Comparison of ENCODE assay signal across 39 cellular contexts in the genomic region with DNA sequence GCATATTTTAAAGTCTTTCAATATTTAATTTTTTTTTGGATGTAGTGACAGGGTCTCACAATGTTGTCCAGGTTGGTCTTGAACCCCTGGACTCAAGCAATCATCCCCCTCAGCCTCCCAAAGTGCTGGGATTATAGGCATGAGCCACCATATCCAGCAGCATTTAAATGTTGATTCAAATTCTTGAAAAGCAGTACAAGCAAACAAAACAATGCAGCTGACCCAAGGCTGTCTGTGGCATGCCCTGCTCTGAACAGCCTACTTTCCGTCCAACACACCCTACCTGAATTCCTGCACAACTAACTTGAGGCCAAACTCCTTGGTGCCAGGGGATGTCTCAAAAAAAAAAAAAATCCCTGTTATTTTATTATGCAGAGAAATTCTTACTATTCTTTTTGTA. TPM values are rescaled to one million over a fixed set of nuclear protein-coding genes. Genes with fewer than 3 reads are reported as not detected.
"Had no signal": no experiment of that assay in that cellular context is flagged by ENCODE, and none has a peak within 500 bp of the region (broad histone marks: within the 10 kb centered on the region; RNA-seq: fewer than 3 reads in every experiment).

No MANE protein-coding gene starts in this region.

- H3K27ac Mint-ChIP-seq: activated naive CD4-positive, alpha-beta T cell treated with anti-CD3 and anti-CD28 coated beads for 36 hours; activated naive CD4-positive, alpha-beta T cell treated with anti-CD3 and anti-CD28 coated beads, Interleukin-2, amount 10 ng/mL, durations not matched to agents 7 days and 5 days; activated naive CD4-positive, alpha-beta T cell treated with anti-CD3 and anti-CD28 coated beads, Interleukin-2, amount 50 U/mL, for 24 hours; activated naive CD4-positive, alpha-beta T cell treated with anti-CD3 and anti-CD28 coated beads, Interleukin-2, amount 50 U/mL, for 72 hours; activated naive CD8-positive, alpha-beta T cell; activated naive CD8-positive, alpha-beta T cell treated with anti-CD3 and anti-CD28 coated beads for 36 hours; activated naive CD8-positive, alpha-beta T cell treated with anti-CD3 and anti-CD28 coated beads, Interleukin-2, amount 10 ng/mL, durations not matched to agents 7 days and 5 days; activated naive CD8-positive, alpha-beta T cell treated with anti-CD3 and anti-CD28 coated beads, Interleukin-2, amount 50 U/mL, for 24 hours; activated T-cell treated with anti-CD3 and anti-CD28 coated beads, Interleukin-2, amount 50 U/mL, for 72 hours; activated T-helper 1 cell treated with anti-CD3 and anti-CD28 coated beads, Interleukin-12 subunit alpha, Interleukin-12 subunit beta, Interleukin-2, Interleukin-4 antibody, amounts not matched to agents 30 ng/mL and 10 ng/mL and 1 ng/mL, durations not matched to agents 14 hours and 24 hours and 36 hours; activated T-helper 17 cell treated with anti-CD3 and anti-CD28 coated beads, Interleukin-2, amount 50 U/mL, for 72 hours; activated T-helper 2 cell treated with anti-CD3 and anti-CD28 coated beads, Interferon-gamma antibody, Interleukin-2, Interleukin-4, amounts not matched to agents 10 μg/mL and 5 μg/mL and 100 μg/mL, durations not matched to agents 14 hours and 24 hours and 36 hours; brain had no signal

- H3K4me1 ChIP-seq: adrenal gland, ascending aorta, body of pancreas, breast epithelium had no signal

- H3K36me3 ChIP-seq: adrenal gland, ascending aorta, brain microvascular endothelial cell, breast epithelium, cardiac muscle cell had no signal

- ATAC-seq: activated naive CD4-positive, alpha-beta T cell treated with anti-CD3 and anti-CD28 coated beads, Interleukin-2, amount 50 U/mL, for 72 hours; activated naive CD8-positive, alpha-beta T cell treated with anti-CD3 and anti-CD28 coated beads, Interleukin-2, amount 50 U/mL, for 24 hours; activated T-cell treated with anti-CD3 and anti-CD28 coated beads, Interleukin-2, amount 50 U/mL, for 4 hours; activated T-helper 17 cell treated with anti-CD3 and anti-CD28 coated beads, Interleukin-2, amount 50 U/mL, for 72 hours; body of pancreas had no signal

- H3K4me3 Mint-ChIP-seq: activated naive CD4-positive, alpha-beta T cell treated with anti-CD3 and anti-CD28 coated beads for 36 hours; activated naive CD4-positive, alpha-beta T cell treated with anti-CD3 and anti-CD28 coated beads, Interleukin-2, amount 10 ng/mL, durations not matched to agents 7 days and 5 days; activated naive CD4-positive, alpha-beta T cell treated with anti-CD3 and anti-CD28 coated beads, Interleukin-2, amount 50 U/mL, for 24 hours; activated naive CD8-positive, alpha-beta T cell; activated naive CD8-positive, alpha-beta T cell treated with anti-CD3 and anti-CD28 coated beads for 36 hours; activated naive CD8-positive, alpha-beta T cell treated with anti-CD3 and anti-CD28 coated beads, Interleukin-2, amount 10 ng/mL, durations not matched to agents 7 days and 5 days; activated naive CD8-positive, alpha-beta T cell treated with anti-CD3 and anti-CD28 coated beads, Interleukin-2, amount 50 U/mL, for 24 hours; activated T-cell treated with anti-CD3 and anti-CD28 coated beads, Interleukin-2, amount 50 U/mL, for 4 hours; activated T-cell treated with anti-CD3 and anti-CD28 coated beads, Interleukin-2, amount 50 U/mL, for 72 hours; activated T-helper 1 cell treated with anti-CD3 and anti-CD28 coated beads, Interleukin-12 subunit alpha, Interleukin-12 subunit beta, Interleukin-2, Interleukin-4 antibody, amounts not matched to agents 30 ng/mL and 10 ng/mL and 1 ng/mL, durations not matched to agents 14 hours and 24 hours and 36 hours; activated T-helper 17 cell treated with anti-CD3 and anti-CD28 coated beads, Interleukin-2, amount 50 U/mL, for 72 hours; brain; central memory CD8-positive, alpha-beta T cell had no signal

- DNase-seq: activated effector memory CD4-positive, alpha-beta T cell treated with anti-CD3 and anti-CD28 coated beads, Interleukin-2, amount 50 U/mL, for 16 hours; activated effector memory CD4-positive, alpha-beta T cell treated with Interleukin-2 at 50 U/mL for 16 hours; activated gamma-delta T cell; activated gamma-delta T cell treated with Interleukin-2 at 50 U/mL for 16 hours; activated naive CD4-positive, alpha-beta T cell; activated naive CD4-positive, alpha-beta T cell treated with anti-CD3 and anti-CD28 coated beads for 36 hours; activated naive CD4-positive, alpha-beta T cell treated with anti-CD3 and anti-CD28 coated beads, Interleukin-2, amount 10 ng/mL, durations not matched to agents 7 days and 5 days; activated naive CD4-positive, alpha-beta T cell treated with anti-CD3 and anti-CD28 coated beads, Interleukin-2, amount 50 U/mL, for 16 hours; activated naive CD4-positive, alpha-beta T cell treated with Interleukin-2 at 50 U/mL for 16 hours; activated naive CD8-positive, alpha-beta T cell treated with anti-CD3 and anti-CD28 coated beads for 36 hours; activated naive CD8-positive, alpha-beta T cell treated with anti-CD3 and anti-CD28 coated beads, Interleukin-2, amount 10 ng/mL, durations not matched to agents 7 days and 5 days; activated naive CD8-positive, alpha-beta T cell treated with anti-CD3 and anti-CD28 coated beads, Interleukin-2, amount 50 U/mL, for 24 hours; activated T-cell treated with anti-CD3 and anti-CD28 coated beads, Interleukin-2, amount 50 U/mL, for 4 hours; activated T-cell treated with anti-CD3 and anti-CD28 coated beads, Interleukin-2, amount 50 U/mL, for 48 hours; activated T-cell treated with anti-CD3 and anti-CD28 coated beads, Interleukin-2, amount 50 U/mL, for 72 hours; adrenal gland; amniotic stem cell; amygdala; anterior cingulate cortex; aorta; body of pancreas; brain microvascular endothelial cell; caudate nucleus; central memory CD4-positive, alpha-beta T cell; cerebellar nuclear complex had no signal

- H3K4me1 Mint-ChIP-seq: activated naive CD4-positive, alpha-beta T cell treated with anti-CD3 and anti-CD28 coated beads, Interleukin-2, amount 10 ng/mL, durations not matched to agents 7 days and 5 days; activated naive CD4-positive, alpha-beta T cell treated with anti-CD3 and anti-CD28 coated beads, Interleukin-2, amount 50 U/mL, for 24 hours; activated naive CD8-positive, alpha-beta T cell treated with anti-CD3 and anti-CD28 coated beads for 36 hours; activated naive CD8-positive, alpha-beta T cell treated with anti-CD3 and anti-CD28 coated beads, Interleukin-2, amount 10 ng/mL, durations not matched to agents 7 days and 5 days; activated naive CD8-positive, alpha-beta T cell treated with anti-CD3 and anti-CD28 coated beads, Interleukin-2, amount 50 U/mL, for 24 hours; central memory CD8-positive, alpha-beta T cell had no signal

- H3K9me3 Mint-ChIP-seq: activated naive CD4-positive, alpha-beta T cell treated with anti-CD3 and anti-CD28 coated beads for 36 hours; activated naive CD4-positive, alpha-beta T cell treated with anti-CD3 and anti-CD28 coated beads, Interleukin-2, amount 10 ng/mL, durations not matched to agents 7 days and 5 days; activated naive CD4-positive, alpha-beta T cell treated with anti-CD3 and anti-CD28 coated beads, Interleukin-2, amount 50 U/mL, for 24 hours; activated naive CD4-positive, alpha-beta T cell treated with anti-CD3 and anti-CD28 coated beads, Interleukin-2, amount 50 U/mL, for 72 hours; activated naive CD8-positive, alpha-beta T cell treated with anti-CD3 and anti-CD28 coated beads for 36 hours; activated naive CD8-positive, alpha-beta T cell treated with anti-CD3 and anti-CD28 coated beads, Interleukin-2, amount 10 ng/mL, durations not matched to agents 7 days and 5 days; activated naive CD8-positive, alpha-beta T cell treated with anti-CD3 and anti-CD28 coated beads, Interleukin-2, amount 50 U/mL, for 24 hours; activated T-cell treated with anti-CD3 and anti-CD28 coated beads, Interleukin-2, amount 50 U/mL, for 4 hours; activated T-cell treated with anti-CD3 and anti-CD28 coated beads, Interleukin-2, amount 50 U/mL, for 72 hours; activated T-helper 1 cell treated with anti-CD3 and anti-CD28 coated beads, Interleukin-12 subunit alpha, Interleukin-12 subunit beta, Interleukin-2, Interleukin-4 antibody, amounts not matched to agents 30 ng/mL and 10 ng/mL and 1 ng/mL, durations not matched to agents 14 hours and 24 hours and 36 hours; activated T-helper 17 cell treated with anti-CD3 and anti-CD28 coated beads, Interleukin-2, amount 50 U/mL, for 72 hours; activated T-helper 2 cell treated with anti-CD3 and anti-CD28 coated beads, Interferon-gamma antibody, Interleukin-2, Interleukin-4, amounts not matched to agents 10 μg/mL and 5 μg/mL and 100 μg/mL, durations not matched to agents 14 hours and 24 hours and 36 hours; central memory CD8-positive, alpha-beta T cell had no signal

- H3K27me3 Mint-ChIP-seq: activated naive CD8-positive, alpha-beta T cell treated with anti-CD3 and anti-CD28 coated beads, Interleukin-2, amount 50 U/mL, for 24 hours had no signal

- FAIRE-seq: astrocyte, bronchial epithelial cell, colon had no signal

- H3K4me3 ChIP-seq: adrenal gland, ascending aorta, body of pancreas, breast epithelium, cardiac muscle cell had no signal

- H3K36me3 Mint-ChIP-seq: activated naive CD4-positive, alpha-beta T cell treated with anti-CD3 and anti-CD28 coated beads, Interleukin-2, amount 10 ng/mL, durations not matched to agents 7 days and 5 days; activated naive CD4-positive, alpha-beta T cell treated with anti-CD3 and anti-CD28 coated beads, Interleukin-2, amount 50 U/mL, for 24 hours; activated naive CD4-positive, alpha-beta T cell treated with anti-CD3 and anti-CD28 coated beads, Interleukin-2, amount 50 U/mL, for 72 hours; activated naive CD8-positive, alpha-beta T cell treated with anti-CD3 and anti-CD28 coated beads for 36 hours; activated naive CD8-positive, alpha-beta T cell treated with anti-CD3 and anti-CD28 coated beads, Interleukin-2, amount 10 ng/mL, durations not matched to agents 7 days and 5 days; brain had no signal

- H3K27ac ChIP-seq: adrenal gland, ascending aorta, body of pancreas, brain microvascular endothelial cell, breast epithelium, cardiac muscle cell had no signal

- H3K27me3 ChIP-seq: adrenal gland, ascending aorta, body of pancreas, brain microvascular endothelial cell, breast epithelium, cardiac muscle cell had no signal

- H3K9me3 ChIP-seq: adrenal gland, ascending aorta, body of pancreas, breast epithelium had no signal

RNA-seq across cellular contexts. Expression of a gene that starts 23.0 kb away (rescaled TPM):
- total RNA-seq: activated naive CD8-positive, alpha-beta T cell treated with anti-CD3 and anti-CD28 coated beads, Interleukin-2, amount 10 ng/mL, durations not matched to agents 7 days and 5 days; activated T-helper 1 cell treated with anti-CD3 and anti-CD28 coated beads, Interleukin-12 subunit alpha, Interleukin-12 subunit beta, Interleukin-2, Interleukin-4 antibody, amounts not matched to agents 30 ng/mL and 10 ng/mL and 1 ng/mL, durations not matched to agents 14 hours and 24 hours and 36 hours; activated T-helper 17 cell treated with anti-CD3 and anti-CD28 coated beads, Interleukin-2, amount 50 U/mL, for 72 hours; activated T-helper 2 cell treated with anti-CD3 and anti-CD28 coated beads, Interferon-gamma antibody, Interleukin-2, Interleukin-4, amounts not matched to agents 10 μg/mL and 5 μg/mL and 100 μg/mL, durations not matched to agents 14 hours and 24 hours and 36 hours; ascending aorta had no signal
